In the genomic region with DNA sequence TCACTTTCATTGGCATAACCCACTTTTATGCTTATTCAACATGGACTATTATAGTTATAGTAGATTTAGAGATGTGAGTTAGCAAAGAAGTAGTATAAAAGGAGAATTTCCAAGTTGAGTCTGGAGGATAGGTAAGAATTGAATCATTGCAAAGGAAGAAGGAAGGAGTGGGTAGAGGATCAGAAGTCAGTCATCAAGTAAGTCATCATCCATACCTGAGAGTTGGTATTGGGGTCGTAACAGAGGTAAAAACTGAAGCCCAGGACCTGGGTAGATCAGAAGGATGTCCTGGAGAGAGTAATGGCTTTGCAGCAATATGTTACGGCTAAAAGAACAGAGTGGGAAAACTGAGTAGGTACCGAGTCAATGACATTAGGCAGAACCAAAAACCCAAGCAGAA, we compare ENCODE assay signal across 30 cellular contexts.
DNase-seq lines count a peak whose midpoint lies in the region; ATAC-seq and TF ChIP-seq lines count a peak whose summit lies in the region.
"Had no signal": no experiment of that assay in that cellular context is flagged by ENCODE, and none has a peak within 500 bp of the region (broad histone marks: within the 10 kb centered on the region; RNA-seq: fewer than 3 reads in every experiment).

No MANE protein-coding gene starts in this region.

- no peaks in the 10 kb centered on the region for H3K79me2 ChIP-seq in SU-DHL-6 (ENCODE audit: insufficient read depth, low read length)

- no peaks in the 10 kb centered on the region for H4K20me1 ChIP-seq in SU-DHL-6 (ENCODE audit: low read depth, low read length)

- no peaks in the 10 kb centered on the region for H3K27me3 ChIP-seq in SU-DHL-6 (ENCODE audit: low read length)
- H3K27me3 ChIP-seq: body of pancreas, esophagus squamous epithelium, foreskin keratinocyte, heart left ventricle, left lung, right atrium auricular region, stomach had no signal

- H3K27ac Mint-ChIP-seq in activated naive CD8-positive, alpha-beta T cell = peak overlapping the region; percentile 52
- H3K27ac Mint-ChIP-seq in activated naive CD8-positive, alpha-beta T cell treated with anti-CD3 and anti-CD28 coated beads for 36 hours = no peak overlapping the region
- H3K27ac Mint-ChIP-seq: activated CD8-positive, alpha-beta T cell treated with anti-CD3 and anti-CD28 coated beads, Interleukin-2, amount 10 ng/mL, durations not matched to agents 7 days and 5 days; B cell; memory B cell; T-helper 2 cell treated with Interferon-gamma antibody and Interleukin-4, amounts not matched to agents 5 μg/mL and 100 μg/mL, for 36 hours had no signal

- H3K9me2 ChIP-seq in SU-DHL-6 (replicated peaks; ENCODE audit: insufficient read depth, low read length) = no peaks in the 10 kb centered on the region

- H2AFZ ChIP-seq in SU-DHL-6 (ENCODE audit: low read depth, low read length, severe bottlenecking) = no peak overlapping the region

- H3K9ac ChIP-seq in SU-DHL-6 (ENCODE audit: low read length) = no peak overlapping the region

- no peaks in the 10 kb centered on the region for H3F3A ChIP-seq in SU-DHL-6 (ENCODE audit: insufficient read depth)

- peak overlapping the region; percentile 40 for H3K4me2 ChIP-seq in SU-DHL-6 (ENCODE audit: low read depth, low read length, poor library complexity, severe bottlenecking)
- H3K4me2 ChIP-seq: smooth muscle cell had no signal

- no peak for TF ChIP-seq CTCF in SU-DHL-6 (IDR thresholded peaks at IDR 0.05; ENCODE audit: insufficient read depth, low read length, poor library complexity, severe bottlenecking)

- H3K27ac ChIP-seq in SU-DHL-6 (ENCODE audit: low read depth, low read length) = no peak overlapping the region
- H3K27ac ChIP-seq: body of pancreas, esophagus squamous epithelium, foreskin keratinocyte, heart left ventricle, HL-60, left lung, right atrium auricular region, stomach had no signal

- H3K4me3 ChIP-seq in SU-DHL-6 (ENCODE audit: insufficient read depth, low read length, poor library complexity, severe bottlenecking) = no peak overlapping the region
- H3K4me3 ChIP-seq: body of pancreas, esophagus squamous epithelium, heart left ventricle, left lung, right atrium auricular region, smooth muscle cell, stomach had no signal

- H3K36me3 ChIP-seq in SU-DHL-6 (ENCODE audit: low read length) = peaks cover 7% of the 10 kb centered on the region; the same call in 1 of the 2 replicates
- H3K36me3 ChIP-seq: left lung, right atrium auricular region had no signal

- DNase-seq in activated naive CD8-positive, alpha-beta T cell treated with anti-CD3 and anti-CD28 coated beads for 36 hours = no peak
- DNase-seq in OCI-M1 (lab: John Stamatoyannopoulos, UW) = no peak
- DNase-seq in MV-4-11 (lab: John Stamatoyannopoulos, UW) = no peak
- DNase-seq: activated CD4-positive, CD25-positive, alpha-beta regulatory T cell treated with anti-CD3 and anti-CD28 coated beads, Interleukin-2, amount 50 U/mL, for 72 hours; activated CD8-positive, alpha-beta T cell treated with anti-CD3 and anti-CD28 coated beads, Interleukin-2, amount 10 ng/mL, durations not matched to agents 7 days and 5 days; activated gamma-delta T cell; body of pancreas; dermis blood vessel endothelial cell; DMS153; esophagus squamous epithelium; foreskin keratinocyte; heart left ventricle; islet precursor cell; left lung; NCI-H1436; NCI-H2081; NCI-H2227 treated with DMSO at 0.1 percent for 48 hours; NCI-H526; stomach had no signal

- no peaks in the 10 kb centered on the region for H3K27me3 Mint-ChIP-seq in activated naive CD8-positive, alpha-beta T cell
- H3K27me3 Mint-ChIP-seq in activated naive CD8-positive, alpha-beta T cell treated with anti-CD3 and anti-CD28 coated beads for 36 hours = no peaks in the 10 kb centered on the region
- H3K27me3 Mint-ChIP-seq: B cell, memory B cell had no signal

- no peak overlapping the region for H3K4me3 Mint-ChIP-seq in activated naive CD8-positive, alpha-beta T cell
- no peak overlapping the region for H3K4me3 Mint-ChIP-seq in activated naive CD8-positive, alpha-beta T cell treated with anti-CD3 and anti-CD28 coated beads for 36 hours
- H3K4me3 Mint-ChIP-seq: activated CD8-positive, alpha-beta T cell treated with anti-CD3 and anti-CD28 coated beads, Interleukin-2, amount 10 ng/mL, durations not matched to agents 7 days and 5 days; B cell; memory B cell; T-helper 2 cell treated with Interferon-gamma antibody and Interleukin-4, amounts not matched to agents 5 μg/mL and 100 μg/mL, for 36 hours had no signal

- H3K4me1 Mint-ChIP-seq in activated naive CD8-positive, alpha-beta T cell (ENCODE audit: low read depth) = peaks cover 29% of the 10 kb centered on the region
- peaks cover 29% of the 10 kb centered on the region for H3K4me1 Mint-ChIP-seq in activated naive CD8-positive, alpha-beta T cell treated with anti-CD3 and anti-CD28 coated beads for 36 hours

- H3K9me3 ChIP-seq in SU-DHL-6 (ENCODE audit: insufficient read depth, low read length) = no peaks in the 10 kb centered on the region
- H3K9me3 ChIP-seq: body of pancreas, esophagus squamous epithelium, heart left ventricle, left lung, right atrium auricular region, stomach had no signal

- ATAC-seq in GM21717 (IDR thresholded peaks at IDR 0.05; ENCODE audit: unreplicated experiment) (peak; percentile 11), HG03460 (IDR thresholded peaks at IDR 0.05; ENCODE audit: unreplicated experiment) (no peak)
- ATAC-seq: activated CD8-positive, alpha-beta T cell treated with anti-CD3 and anti-CD28 coated beads, Interleukin-2, amount 10 ng/mL, durations not matched to agents 7 days and 5 days; body of pancreas; foreskin keratinocyte; HCT116; heart left ventricle; left lung had no signal

- peaks cover 9% of the 10 kb centered on the region for H3K9me3 Mint-ChIP-seq in activated naive CD8-positive, alpha-beta T cell (ENCODE audit: low read depth)
- H3K9me3 Mint-ChIP-seq in activated naive CD8-positive, alpha-beta T cell treated with anti-CD3 and anti-CD28 coated beads for 36 hours = peaks cover 8% of the 10 kb centered on the region
- H3K9me3 Mint-ChIP-seq: memory B cell had no signal

- peaks cover 49% of the 10 kb centered on the region for H3K36me3 Mint-ChIP-seq in activated naive CD8-positive, alpha-beta T cell
- H3K36me3 Mint-ChIP-seq in activated naive CD8-positive, alpha-beta T cell treated with anti-CD3 and anti-CD28 coated beads for 36 hours = peaks cover 61% of the 10 kb centered on the region
